Comparison of ENCODE assay signal across 1 cellular context in genomic region chr1:226945106-226945857, GRCh38.
TF ChIP-seq lines count a peak whose summit lies in the region.

No MANE protein-coding gene starts in this region.

TF ChIP-seq in HepG2, 621 proteins besides CTCF, POLR2A, EP300 and RAD21 (continued from another document and continues in another):
- TF ChIP-seq ZBTB44 (CRISPR knock-in tag; IDR thresholded peaks at IDR 0.05) (0 out of 2 replicates have a peak, but pooled peaks have one; percentile 52), NR2F2 (IDR thresholded peaks at IDR 0.05; ENCODE audit: borderline replicate concordance, low read depth) (0 out of 2 replicates have a peak, but pooled peaks have one; percentile 34), ZNF792 (CRISPR knock-in tag; IDR thresholded peaks at IDR 0.05) (peak; percentile 63), PAXIP1 (CRISPR knock-in tag; conservative IDR thresholded peaks at IDR 0.05) (peak; percentile 76), ZNF138 (CRISPR knock-in tag; IDR thresholded peaks at IDR 0.05; ENCODE audit: low read depth) (no peak), ZHX1 (CRISPR knock-in tag; IDR thresholded peaks at IDR 0.05; ENCODE audit: low read depth) (0 out of 2 replicates have a peak, but pooled peaks have one; percentile 37), SRSF9 (IDR thresholded peaks at IDR 0.05; ENCODE audit: borderline replicate concordance, insufficient read depth, low read depth, low read length, poor library complexity, severe bottlenecking) (no peak), MIER3 (CRISPR knock-in tag; IDR thresholded peaks at IDR 0.05; ENCODE audit: borderline replicate concordance) (no peak; the same call in none of the 2 replicates), ZNF605 (CRISPR knock-in tag; IDR thresholded peaks at IDR 0.05) (peak; percentile 16; the same call in 1 of the 2 replicates), REPIN1 (CRISPR knock-in tag; IDR thresholded peaks at IDR 0.05; ENCODE audit: borderline replicate concordance, low read depth) (0 out of 2 replicates have a peak, but pooled peaks have one; percentile 17), ZNF816 (CRISPR knock-in tag; IDR thresholded peaks at IDR 0.05; ENCODE audit: borderline replicate concordance) (0 out of 2 replicates have a peak, but pooled peaks have one; percentile 6), KIAA2018 (CRISPR knock-in tag; IDR thresholded peaks at IDR 0.05; ENCODE audit: borderline replicate concordance) (no peak), MEIS1 (CRISPR knock-in tag; IDR thresholded peaks at IDR 0.05; ENCODE audit: borderline replicate concordance) (0 out of 2 replicates have a peak, but pooled peaks have one; percentile 0), TEAD2 (CRISPR knock-in tag; IDR thresholded peaks at IDR 0.05) (no peak), GABPA (IDR thresholded peaks at IDR 0.05; ENCODE audit: low read depth, low read length) (no peak), GABPA (CRISPR knock-in tag; IDR thresholded peaks at IDR 0.05; ENCODE audit: low read depth) (0 out of 2 replicates have a peak, but pooled peaks have one; percentile 39), TRAFD1 (CRISPR knock-in tag; IDR thresholded peaks at IDR 0.05; ENCODE audit: borderline replicate concordance) (0 out of 2 replicates have a peak, but pooled peaks have one; percentile 42), ZGPAT (CRISPR knock-in tag; IDR thresholded peaks at IDR 0.05) (peak; percentile 59; the same call in 1 of the 2 replicates), NONO (IDR thresholded peaks at IDR 0.05) (no peak), NONO (CRISPR knock-in tag; conservative IDR thresholded peaks at IDR 0.05) (peak; percentile 66; the same call in 1 of the 2 replicates), ZNF180 (CRISPR knock-in tag; IDR thresholded peaks at IDR 0.05; ENCODE audit: borderline replicate concordance, low read depth) (no peak), THRA (CRISPR knock-in tag; IDR thresholded peaks at IDR 0.05; ENCODE audit: borderline replicate concordance) (peak; percentile 38; the same call in 1 of the 2 replicates), SKI (IDR thresholded peaks at IDR 0.05; ENCODE audit: partially characterized antibody) (peak; percentile 39), IRF2 (CRISPR knock-in tag; IDR thresholded peaks at IDR 0.05) (peak; percentile 70), ZNF552 (CRISPR knock-in tag; IDR thresholded peaks at IDR 0.05; ENCODE audit: borderline replicate concordance) (no peak; the same call in 1 of the 2 replicates), NFYC (CRISPR knock-in tag; IDR thresholded peaks at IDR 0.05) (peak; percentile 68), HOXD1 (CRISPR knock-in tag; IDR thresholded peaks at IDR 0.05) (peak; percentile 51; the same call in 1 of the 2 replicates), FOXO1 (CRISPR knock-in tag; IDR thresholded peaks at IDR 0.05) (peak; percentile 96), ZFP36L1 (CRISPR knock-in tag; IDR thresholded peaks at IDR 0.05) (peak; percentile 91; the same call in 1 of the 2 replicates), ZNF432 (CRISPR knock-in tag; IDR thresholded peaks at IDR 0.05; ENCODE audit: borderline replicate concordance) (no peak), ZNF704 (CRISPR knock-in tag; IDR thresholded peaks at IDR 0.05; ENCODE audit: borderline replicate concordance) (0 out of 2 replicates have a peak, but pooled peaks have one; percentile 13)
